In the genomic region with DNA sequence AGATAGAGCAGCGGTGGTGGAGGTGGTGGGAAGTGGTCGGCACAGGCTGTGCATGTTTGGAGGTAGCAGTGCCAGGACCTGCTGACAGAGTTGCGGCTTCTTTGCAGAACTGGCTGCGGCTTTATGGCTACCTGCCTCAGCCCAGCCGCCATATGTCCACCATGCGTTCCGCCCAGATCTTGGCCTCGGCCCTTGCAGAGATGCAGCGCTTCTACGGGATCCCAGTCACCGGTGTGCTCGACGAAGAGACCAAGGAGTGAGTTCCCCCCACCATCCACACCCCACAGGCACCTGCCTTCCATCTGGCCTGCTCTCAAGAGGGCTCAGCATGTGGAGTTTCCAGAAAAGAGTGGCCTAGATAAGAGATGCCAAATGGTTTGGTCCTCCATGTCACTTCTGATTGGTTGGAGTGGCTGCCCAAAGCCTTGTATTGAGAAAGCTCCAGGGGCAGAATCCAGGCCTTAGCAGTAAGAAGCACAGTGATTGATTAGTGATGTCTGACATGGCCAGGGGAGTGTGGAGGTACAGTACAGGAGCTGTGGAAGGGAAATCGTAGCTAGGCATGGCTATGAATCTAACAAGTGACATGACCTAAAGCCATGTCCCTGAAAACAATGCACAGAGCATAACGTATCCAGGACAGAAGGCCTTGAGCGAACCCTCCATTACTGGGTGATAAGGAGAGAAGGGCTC, we compare ENCODE assay signal across 27 cellular contexts.
"Had no signal": no experiment of that assay in that cellular context is flagged by ENCODE, and none has a peak within 500 bp of the region (broad histone marks: within the 10 kb centered on the region; RNA-seq: fewer than 3 reads in every experiment).

No MANE protein-coding gene starts in this region.

- H3K27ac Mint-ChIP-seq: activated CD4-positive, alpha-beta memory T cell treated with anti-CD3 and anti-CD28 coated beads for 36 hours; activated naive CD8-positive, alpha-beta T cell treated with anti-CD3 and anti-CD28 coated beads, Interleukin-2, amount 50 U/mL, for 24 hours; activated T-cell treated with anti-CD3 and anti-CD28 coated beads, Interleukin-2, amount 50 U/mL, for 24 hours; effector memory CD8-positive, alpha-beta T cell; memory B cell; T-helper 17 cell had no signal

- H3K36me3 ChIP-seq: neural progenitor cell, WERI-Rb-1 had no signal

- H3K27ac ChIP-seq: gastroesophageal sphincter, neural progenitor cell, tibial nerve, WERI-Rb-1 had no signal

- H3K4me3 Mint-ChIP-seq: activated CD4-positive, alpha-beta memory T cell treated with anti-CD3 and anti-CD28 coated beads for 36 hours; activated naive CD4-positive, alpha-beta T cell treated with anti-CD3 and anti-CD28 coated beads, Interleukin-2, amount 50 U/mL, for 24 hours; activated naive CD8-positive, alpha-beta T cell treated with anti-CD3 and anti-CD28 coated beads, Interleukin-2, amount 50 U/mL, for 24 hours; activated T-cell treated with anti-CD3 and anti-CD28 coated beads, Interleukin-2, amount 50 U/mL, for 24 hours; effector memory CD8-positive, alpha-beta T cell; memory B cell; naive thymus-derived CD8-positive, alpha-beta T cell; neural progenitor cell; T-helper 17 cell had no signal

- H3K27me3 ChIP-seq: gastroesophageal sphincter, neural progenitor cell, spleen, tibial nerve had no signal

- H3K4me3 ChIP-seq: gastroesophageal sphincter, neural progenitor cell, spleen, tibial nerve had no signal

- H3K9me3 Mint-ChIP-seq: activated CD4-positive, alpha-beta memory T cell treated with anti-CD3 and anti-CD28 coated beads for 36 hours; activated naive CD4-positive, alpha-beta T cell treated with anti-CD3 and anti-CD28 coated beads, Interleukin-2, amount 50 U/mL, for 24 hours; activated naive CD8-positive, alpha-beta T cell treated with anti-CD3 and anti-CD28 coated beads, Interleukin-2, amount 50 U/mL, for 24 hours; activated T-cell treated with anti-CD3 and anti-CD28 coated beads, Interleukin-2, amount 50 U/mL, for 24 hours; effector memory CD8-positive, alpha-beta T cell; memory B cell; naive thymus-derived CD8-positive, alpha-beta T cell; neural progenitor cell had no signal

- ATAC-seq: activated CD4-positive, CD25-positive, alpha-beta regulatory T cell treated with anti-CD3 and anti-CD28 coated beads, Interleukin-2, amount 50 U/mL, for 24 hours; activated naive CD8-positive, alpha-beta T cell treated with anti-CD3 and anti-CD28 coated beads, Interleukin-2, amount 50 U/mL, for 24 hours; effector memory CD8-positive, alpha-beta T cell; gastroesophageal sphincter; left colon; naive thymus-derived CD8-positive, alpha-beta T cell; right cardiac atrium; T-helper 17 cell had no signal

- H3K27me3 Mint-ChIP-seq: activated CD4-positive, alpha-beta memory T cell treated with anti-CD3 and anti-CD28 coated beads for 36 hours; activated naive CD4-positive, alpha-beta T cell treated with anti-CD3 and anti-CD28 coated beads, Interleukin-2, amount 50 U/mL, for 24 hours; activated naive CD8-positive, alpha-beta T cell treated with anti-CD3 and anti-CD28 coated beads, Interleukin-2, amount 50 U/mL, for 24 hours; activated T-cell treated with anti-CD3 and anti-CD28 coated beads, Interleukin-2, amount 50 U/mL, for 24 hours; effector memory CD8-positive, alpha-beta T cell; naive thymus-derived CD8-positive, alpha-beta T cell; T-helper 17 cell had no signal

- H3K4me1 Mint-ChIP-seq: activated naive CD4-positive, alpha-beta T cell treated with anti-CD3 and anti-CD28 coated beads, Interleukin-2, amount 50 U/mL, for 24 hours; activated naive CD8-positive, alpha-beta T cell treated with anti-CD3 and anti-CD28 coated beads, Interleukin-2, amount 50 U/mL, for 24 hours; memory B cell; naive thymus-derived CD8-positive, alpha-beta T cell; T-helper 17 cell had no signal

- DNase-seq: activated CD4-positive, alpha-beta memory T cell treated with anti-CD3 and anti-CD28 coated beads for 36 hours; activated CD4-positive, alpha-beta T cell treated with anti-CD3 and anti-CD28 coated beads for 48 hours; activated CD8-positive, alpha-beta memory T cell treated with anti-CD3 and anti-CD28 coated beads, Interleukin-2, amount 50 U/mL, for 48 hours; activated gamma-delta T cell treated with Interleukin-2 at 50 U/mL for 16 hours; activated naive CD8-positive, alpha-beta T cell treated with anti-CD3 and anti-CD28 coated beads, Interleukin-2, amount 50 U/mL, for 24 hours; activated T-cell treated with anti-CD3 and anti-CD28 coated beads, Interleukin-2, amount 50 U/mL, for 24 hours; amygdala; cerebellar nuclear complex; cortex of kidney; effector memory CD8-positive, alpha-beta T cell; head of caudate nucleus; hippocampal formation; left colon; occipital lobe; right cardiac atrium; spleen; stimulated activated naive CD4-positive, alpha-beta T cell treated with Interleukin-2 at 50 U/mL for 16 hours; T-helper 17 cell; T1000; WERI-Rb-1 had no signal

- H3K9me3 ChIP-seq: gastroesophageal sphincter, spleen, tibial nerve had no signal

- H3K36me3 Mint-ChIP-seq: activated CD4-positive, alpha-beta memory T cell treated with anti-CD3 and anti-CD28 coated beads for 36 hours; activated naive CD4-positive, alpha-beta T cell treated with anti-CD3 and anti-CD28 coated beads, Interleukin-2, amount 50 U/mL, for 24 hours; memory B cell; naive thymus-derived CD8-positive, alpha-beta T cell; neural progenitor cell had no signal
